11 cellular contexts compared by ENCODE assay signal in genomic region chr5:138725885-138726457, GRCh38. TPM values are rescaled to one million over a fixed set of nuclear protein-coding genes. Genes with fewer than 3 reads are reported as not detected.
DNase-seq lines count a peak whose midpoint lies in the region; ATAC-seq and TF ChIP-seq lines count a peak whose summit lies in the region.
"Had no signal": no experiment of that assay in that cellular context is flagged by ENCODE, and none has a peak within 500 bp of the region (broad histone marks: within the 10 kb centered on the region; RNA-seq: fewer than 3 reads in every experiment).

No MANE protein-coding gene starts in this region.

- DNase-seq in Calu3: no peak
- DNase-seq in activated T-helper 1 cell treated with anti-CD3 and anti-CD28 coated beads, Interleukin-12 subunit alpha, Interleukin-12 subunit beta, Interleukin-2, Interleukin-4 antibody, amounts not matched to agents 30 ng/mL and 10 ng/mL and 1 ng/mL, durations not matched to agents 14 hours and 24 hours and 36 hours (ENCODE audit: low spot score): no peak
- DNase-seq in right cardiac atrium: peak in 1 of 3 donors; percentile 55
- DNase-seq in psoas muscle: no peak
- no peak for DNase-seq in NCI-H1105 treated with DMSO at 0.1 percent for 48 hours (lab: John Stamatoyannopoulos, UW)
- no peak for DNase-seq in DMS53 treated with DMSO at 0.1 percent for 48 hours (lab: John Stamatoyannopoulos, UW; ENCODE audit: unreplicated experiment)
- DNase-seq: activated CD4-positive, CD25-positive, alpha-beta regulatory T cell had no signal

- TF ChIP-seq CTCF in Calu3 (IDR thresholded peaks at IDR 0.05; ENCODE audit: unreplicated experiment) (no peak), psoas muscle (IDR thresholded peaks at IDR 0.05) (no peak)

- H3K4me1 Mint-ChIP-seq in Calu3 (ENCODE audit: low read depth, unreplicated experiment): peaks cover 44% of the 10 kb centered on the region
- H3K4me1 Mint-ChIP-seq in activated T-helper 1 cell treated with anti-CD3 and anti-CD28 coated beads, Interleukin-12 subunit alpha, Interleukin-12 subunit beta, Interleukin-2, Interleukin-4 antibody, amounts not matched to agents 30 ng/mL and 10 ng/mL and 1 ng/mL, durations not matched to agents 14 hours and 24 hours and 36 hours (ENCODE audit: low read depth): peaks cover 30% of the 10 kb centered on the region
- H3K4me1 Mint-ChIP-seq in activated T-helper 17 cell treated with anti-CD3 and anti-CD28 coated beads, Interleukin-2, amount 50 U/mL, for 72 hours: peaks cover 5% of the 10 kb centered on the region

- H3K27me3 ChIP-seq in right cardiac atrium (ENCODE audit: control insufficient read depth, insufficient read depth): no peaks in the 10 kb centered on the region
- H3K27me3 ChIP-seq in psoas muscle (ENCODE audit: insufficient read depth in 3 of 3, low read length in 2 of 3): no peaks in the 10 kb centered on the region

- H3K4me3 ChIP-seq in right cardiac atrium (ENCODE audit: low read length): no peak overlapping the region
- H3K4me3 ChIP-seq in psoas muscle: peak overlapping the region; percentile 25
- H3K4me3 ChIP-seq: lung had no signal

- intact Hi-C loops in Calu3 (cut with micrococcal nuclease; ENCODE audit: unreplicated experiment): loop anchor here (1.0 to 5.0 kb wide), 2 partner anchors 73 to 149 kb away; partner anchors contain the start of gene HSPA9
- intact Hi-C loops in activated T-helper 1 cell treated with anti-CD3 and anti-CD28 coated beads, Interleukin-12 subunit alpha, Interleukin-12 subunit beta, Interleukin-2, Interleukin-4 antibody, amounts not matched to agents 30 ng/mL and 10 ng/mL and 1 ng/mL, durations not matched to agents 14 hours and 24 hours and 36 hours (cut with micrococcal nuclease): no loop called here
- intact Hi-C loops in right cardiac atrium (cut with DNase I): no loop called here
- intact Hi-C loops in psoas muscle (cut with DNase I): loop anchor here (5.0 to 10.0 kb wide), 2 partner anchors 84 to 131 kb away; no protein-coding TSS in a partner anchor

- peak overlapping the region; percentile 12 for H3K27ac ChIP-seq in right cardiac atrium (ENCODE audit: low read length)
- H3K27ac ChIP-seq in psoas muscle: peak overlapping the region; percentile 61

- CTCF ChIA-PET in Calu3 (lab: Charles Lee): interaction anchor here (1.0 to 1.8 kb wide), 20 partner anchors 10 to 147 kb away, joined by 3 to 16 read pairs (median 5); no protein-coding TSS in a partner anchor

- H3K4me1 ChIP-seq in right cardiac atrium (ENCODE audit: control insufficient read depth, insufficient read depth, low read length): peaks cover 6% of the 10 kb centered on the region
- peaks cover 24% of the 10 kb centered on the region for H3K4me1 ChIP-seq in psoas muscle

- WGBS in right cardiac atrium: 67% methylated on average over 5 of the region's 5 CpGs
- 61 to 65% (median 62%) methylated on average over 5 of the region's 5 CpGs for WGBS in psoas muscle, 3 donors

- H3K9me3 ChIP-seq in right cardiac atrium (ENCODE audit: control insufficient read depth, low read length): no peaks in the 10 kb centered on the region
- no peaks in the 10 kb centered on the region for H3K9me3 ChIP-seq in psoas muscle

- no peaks in the 10 kb centered on the region for H3K36me3 ChIP-seq in psoas muscle (ENCODE audit: insufficient read depth in 1 of 2, low read depth in 1 of 2)

- peak; percentile 67 to 76 for ATAC-seq in right cardiac atrium
- ATAC-seq in psoas muscle: peak in 2 of 4 donors; percentile 25 to 32
- ATAC-seq in activated T-helper 17 cell treated with anti-CD3 and anti-CD28 coated beads, Interleukin-2, amount 50 U/mL, for 72 hours (replicated peaks): no peak
- ATAC-seq in HG03354 (IDR thresholded peaks at IDR 0.05; ENCODE audit: poor library complexity, severe bottlenecking, unreplicated experiment): no peak

- no peaks in the 10 kb centered on the region for H3K9me3 Mint-ChIP-seq in Calu3 (ENCODE audit: low read depth, unreplicated experiment)
- no peaks in the 10 kb centered on the region for H3K9me3 Mint-ChIP-seq in activated T-helper 1 cell treated with anti-CD3 and anti-CD28 coated beads, Interleukin-12 subunit alpha, Interleukin-12 subunit beta, Interleukin-2, Interleukin-4 antibody, amounts not matched to agents 30 ng/mL and 10 ng/mL and 1 ng/mL, durations not matched to agents 14 hours and 24 hours and 36 hours
- H3K9me3 Mint-ChIP-seq in activated T-helper 17 cell treated with anti-CD3 and anti-CD28 coated beads, Interleukin-2, amount 50 U/mL, for 72 hours: no peaks in the 10 kb centered on the region
- H3K9me3 Mint-ChIP-seq: central memory CD8-positive, alpha-beta T cell had no signal

- peak overlapping the region; percentile 18 for H3K4me3 Mint-ChIP-seq in Calu3 (ENCODE audit: low read depth, unreplicated experiment)
- H3K4me3 Mint-ChIP-seq in activated T-helper 1 cell treated with anti-CD3 and anti-CD28 coated beads, Interleukin-12 subunit alpha, Interleukin-12 subunit beta, Interleukin-2, Interleukin-4 antibody, amounts not matched to agents 30 ng/mL and 10 ng/mL and 1 ng/mL, durations not matched to agents 14 hours and 24 hours and 36 hours: no peak overlapping the region
- H3K4me3 Mint-ChIP-seq in activated T-helper 17 cell treated with anti-CD3 and anti-CD28 coated beads, Interleukin-2, amount 50 U/mL, for 72 hours: no peak overlapping the region
- H3K4me3 Mint-ChIP-seq: central memory CD8-positive, alpha-beta T cell had no signal

- no peaks in the 10 kb centered on the region for H3K36me3 Mint-ChIP-seq in Calu3 (ENCODE audit: insufficient read depth, unreplicated experiment)
- no peaks in the 10 kb centered on the region for H3K36me3 Mint-ChIP-seq in activated T-helper 1 cell treated with anti-CD3 and anti-CD28 coated beads, Interleukin-12 subunit alpha, Interleukin-12 subunit beta, Interleukin-2, Interleukin-4 antibody, amounts not matched to agents 30 ng/mL and 10 ng/mL and 1 ng/mL, durations not matched to agents 14 hours and 24 hours and 36 hours (ENCODE audit: low read depth)
- no peaks in the 10 kb centered on the region for H3K36me3 Mint-ChIP-seq in activated T-helper 17 cell treated with anti-CD3 and anti-CD28 coated beads, Interleukin-2, amount 50 U/mL, for 72 hours (ENCODE audit: low read depth)

- H3K27me3 Mint-ChIP-seq in Calu3 (ENCODE audit: unreplicated experiment): no peaks in the 10 kb centered on the region
- H3K27me3 Mint-ChIP-seq in activated T-helper 1 cell treated with anti-CD3 and anti-CD28 coated beads, Interleukin-12 subunit alpha, Interleukin-12 subunit beta, Interleukin-2, Interleukin-4 antibody, amounts not matched to agents 30 ng/mL and 10 ng/mL and 1 ng/mL, durations not matched to agents 14 hours and 24 hours and 36 hours (ENCODE audit: insufficient read depth): peaks cover 25% of the 10 kb centered on the region
- H3K27me3 Mint-ChIP-seq in activated T-helper 17 cell treated with anti-CD3 and anti-CD28 coated beads, Interleukin-2, amount 50 U/mL, for 72 hours: peaks cover 17% of the 10 kb centered on the region

- BruUV-seq in Calu3 (replicated peaks; lab: Mats Ljungman, UMichigan): no TSS peak

- peak overlapping the region; percentile 58 for H3K27ac Mint-ChIP-seq in Calu3 (ENCODE audit: unreplicated experiment)
- peak overlapping the region; percentile 42 for H3K27ac Mint-ChIP-seq in activated T-helper 1 cell treated with anti-CD3 and anti-CD28 coated beads, Interleukin-12 subunit alpha, Interleukin-12 subunit beta, Interleukin-2, Interleukin-4 antibody, amounts not matched to agents 30 ng/mL and 10 ng/mL and 1 ng/mL, durations not matched to agents 14 hours and 24 hours and 36 hours
- no peak overlapping the region for H3K27ac Mint-ChIP-seq in activated T-helper 17 cell treated with anti-CD3 and anti-CD28 coated beads, Interleukin-2, amount 50 U/mL, for 72 hours

RNA-seq across cellular contexts. Expression of gene CTNNA1, which starts 27.3 kb away (rescaled TPM):
- total RNA-seq in Calu3 (2022) (623 and 734 TPM in 2 replicates), right cardiac atrium (100 to 1,000 TPM; 264 to 360 (median 290) TPM), psoas muscle (100 to 1,000 TPM in 3 of 4 donors, 10 to 100 TPM in 1; 99.3 to 162 (median 129) TPM)
- 56.6 and 58.0 TPM in 2 replicates for total RNA-seq in activated T-helper 1 cell treated with anti-CD3 and anti-CD28 coated beads, Interleukin-12 subunit alpha, Interleukin-12 subunit beta, Interleukin-2, Interleukin-4 antibody, amounts not matched to agents 30 ng/mL and 10 ng/mL and 1 ng/mL, durations not matched to agents 14 hours and 24 hours and 36 hours
- polyA plus RNA-seq in right cardiac atrium (163 TPM), psoas muscle (10 to 100 TPM; 58.8 to 74.8 (median 59.7) TPM)
- total RNA-seq in activated T-helper 17 cell treated with anti-CD3 and anti-CD28 coated beads, Interleukin-2, amount 50 U/mL, for 72 hours: 10 to 100 TPM; 63.6 to 92.1 TPM

Comparison
In these comparisons a context has a peak if more than half of its experiments do, and no peak if none do; other contexts are left out.
1. ATAC-seq: peak in right cardiac atrium (2 of 2); none in activated T-helper 17 cell treated with anti-CD3 and anti-CD28 coated beads, Interleukin-2, amount 50 U/mL, for 72 hours (single experiment) and HG03354 (single experiment).
2. intact Hi-C loops: an anchor here in Calu3 (1.0 to 5.0 kb wide) and psoas muscle (5.0 to 10.0 kb wide); none called in activated T-helper 1 cell treated with anti-CD3 and anti-CD28 coated beads, Interleukin-12 subunit alpha, Interleukin-12 subunit beta, Interleukin-2, Interleukin-4 antibody, amounts not matched to agents 30 ng/mL and 10 ng/mL and 1 ng/mL, durations not matched to agents 14 hours and 24 hours and 36 hours and right cardiac atrium.